32 cellular contexts compared by ENCODE assay signal in the genomic region with DNA sequence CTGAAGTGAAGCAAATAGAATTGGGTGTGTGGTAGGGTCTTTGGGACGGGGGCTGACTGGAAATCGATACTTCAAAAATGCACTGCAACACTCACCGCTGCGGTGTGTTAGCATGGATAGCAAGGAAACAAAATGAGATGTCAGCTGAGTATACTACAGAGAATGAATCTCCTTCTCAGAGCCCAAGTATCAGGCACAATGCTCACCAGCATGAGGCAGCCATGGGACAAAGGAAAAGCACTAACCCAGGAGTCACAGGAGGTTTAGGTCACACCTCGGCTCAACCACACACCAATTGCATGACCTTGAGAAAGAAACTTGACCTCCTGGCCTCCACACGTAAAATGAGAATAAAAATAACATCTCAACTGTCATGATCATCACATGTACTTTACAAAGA.
"Had no signal": no experiment of that assay in that cellular context is flagged by ENCODE, and none has a peak within 500 bp of the region (broad histone marks: within the 10 kb centered on the region; RNA-seq: fewer than 3 reads in every experiment).

No MANE protein-coding gene starts in this region.

- ATAC-seq: activated naive CD4-positive, alpha-beta T cell treated with anti-CD3 and anti-CD28 coated beads, Interleukin-2, amount 50 U/mL, for 72 hours; activated T-cell treated with anti-CD3 and anti-CD28 coated beads, Interleukin-2, amount 50 U/mL, for 72 hours; esophagus mucosa; T-helper 17 cell had no signal

- H3K4me3 ChIP-seq: ascending aorta, breast epithelium, coronary artery had no signal

- H3K4me1 Mint-ChIP-seq: activated CD4-positive, alpha-beta memory T cell treated with anti-CD3 and anti-CD28 coated beads, Interleukin-2, amount 10 ng/mL, durations not matched to agents 7 days and 5 days; activated CD4-positive, alpha-beta T cell treated with anti-CD3 and anti-CD28 coated beads, Interleukin-2, amount 10 ng/mL, durations not matched to agents 7 days and 5 days; activated naive CD4-positive, alpha-beta T cell treated with anti-CD3 and anti-CD28 coated beads, Interleukin-2, amount 10 ng/mL, durations not matched to agents 7 days and 5 days; activated naive CD8-positive, alpha-beta T cell treated with anti-CD3 and anti-CD28 coated beads, Interleukin-2, amount 10 ng/mL, durations not matched to agents 7 days and 5 days; brain; central memory CD8-positive, alpha-beta T cell; T-helper 17 cell had no signal

- H3K4me1 ChIP-seq: ascending aorta, breast epithelium had no signal

- H3K27me3 Mint-ChIP-seq: activated naive CD4-positive, alpha-beta T cell treated with anti-CD3 and anti-CD28 coated beads, Interleukin-2, amount 10 ng/mL, durations not matched to agents 7 days and 5 days; brain; dendritic cell treated with granulocyte-macrophage colony-stimulating factor and Interleukin-4, amounts not matched to agents 40 ng/mL and 50 ng/mL, for 4 days had no signal

- FAIRE-seq: frontal cortex had no signal

- H3K27ac Mint-ChIP-seq: activated CD4-positive, alpha-beta memory T cell treated with anti-CD3 and anti-CD28 coated beads, Interleukin-2, amount 10 ng/mL, durations not matched to agents 7 days and 5 days; activated CD4-positive, alpha-beta T cell treated with anti-CD3 and anti-CD28 coated beads, Interleukin-2, amount 10 ng/mL, durations not matched to agents 7 days and 5 days; activated naive CD4-positive, alpha-beta T cell treated with anti-CD3 and anti-CD28 coated beads, Interleukin-2, amount 10 ng/mL, durations not matched to agents 7 days and 5 days; activated naive CD4-positive, alpha-beta T cell treated with anti-CD3 and anti-CD28 coated beads, Interleukin-2, amount 50 U/mL, for 72 hours; activated naive CD8-positive, alpha-beta T cell treated with anti-CD3 and anti-CD28 coated beads, Interleukin-2, amount 10 ng/mL, durations not matched to agents 7 days and 5 days; activated T-cell treated with anti-CD3 and anti-CD28 coated beads, Interleukin-2, amount 50 U/mL, for 24 hours; activated T-cell treated with anti-CD3 and anti-CD28 coated beads, Interleukin-2, amount 50 U/mL, for 72 hours; brain; dendritic cell treated with granulocyte-macrophage colony-stimulating factor and Interleukin-4, amounts not matched to agents 40 ng/mL and 50 ng/mL, for 4 days; endodermal cell; T-helper 17 cell; T-helper 2 cell treated with Interferon-gamma antibody and Interleukin-4, amounts not matched to agents 5 μg/mL and 100 μg/mL, for 36 hours had no signal

- H3K36me3 Mint-ChIP-seq: activated naive CD4-positive, alpha-beta T cell treated with anti-CD3 and anti-CD28 coated beads, Interleukin-2, amount 10 ng/mL, durations not matched to agents 7 days and 5 days; activated naive CD8-positive, alpha-beta T cell treated with anti-CD3 and anti-CD28 coated beads, Interleukin-2, amount 10 ng/mL, durations not matched to agents 7 days and 5 days; brain had no signal

- H3K4me3 Mint-ChIP-seq: activated CD4-positive, alpha-beta memory T cell treated with anti-CD3 and anti-CD28 coated beads, Interleukin-2, amount 10 ng/mL, durations not matched to agents 7 days and 5 days; activated CD4-positive, alpha-beta T cell treated with anti-CD3 and anti-CD28 coated beads, Interleukin-2, amount 10 ng/mL, durations not matched to agents 7 days and 5 days; activated naive CD4-positive, alpha-beta T cell treated with anti-CD3 and anti-CD28 coated beads, Interleukin-2, amount 10 ng/mL, durations not matched to agents 7 days and 5 days; activated naive CD8-positive, alpha-beta T cell treated with anti-CD3 and anti-CD28 coated beads, Interleukin-2, amount 10 ng/mL, durations not matched to agents 7 days and 5 days; activated T-cell treated with anti-CD3 and anti-CD28 coated beads, Interleukin-2, amount 50 U/mL, for 24 hours; activated T-cell treated with anti-CD3 and anti-CD28 coated beads, Interleukin-2, amount 50 U/mL, for 72 hours; brain; central memory CD8-positive, alpha-beta T cell; dendritic cell treated with granulocyte-macrophage colony-stimulating factor and Interleukin-4, amounts not matched to agents 40 ng/mL and 50 ng/mL, for 4 days; endodermal cell; T-helper 17 cell; T-helper 2 cell treated with Interferon-gamma antibody and Interleukin-4, amounts not matched to agents 5 μg/mL and 100 μg/mL, for 36 hours had no signal

- DNase-seq: activated CD4-positive, alpha-beta memory T cell treated with anti-CD3 and anti-CD28 coated beads, Interleukin-2, amount 10 ng/mL, durations not matched to agents 7 days and 5 days; activated CD4-positive, alpha-beta T cell treated with anti-CD3 and anti-CD28 coated beads for 1 hour; activated CD4-positive, alpha-beta T cell treated with anti-CD3 and anti-CD28 coated beads for 4 hours; activated CD4-positive, alpha-beta T cell treated with anti-CD3 and anti-CD28 coated beads, Interleukin-2, amount 10 ng/mL, durations not matched to agents 7 days and 5 days; activated CD4-positive, alpha-beta T cell treated with anti-CD3 and anti-CD28 coated beads, Interleukin-2, amount 50 U/mL, for 4 hours; activated CD4-positive, CD25-positive, alpha-beta regulatory T cell; activated CD8-positive, alpha-beta memory T cell treated with anti-CD3 and anti-CD28 coated beads, Interleukin-2, amount 50 U/mL, for 48 hours; activated gamma-delta T cell; activated naive CD4-positive, alpha-beta T cell; activated naive CD4-positive, alpha-beta T cell treated with anti-CD3 and anti-CD28 coated beads, Interleukin-2, amount 10 ng/mL, durations not matched to agents 7 days and 5 days; activated naive CD8-positive, alpha-beta T cell treated with anti-CD3 and anti-CD28 coated beads, Interleukin-2, amount 10 ng/mL, durations not matched to agents 7 days and 5 days; activated T-cell treated with anti-CD3 and anti-CD28 coated beads for 4 hours; activated T-cell treated with anti-CD3 and anti-CD28 coated beads, Interleukin-2, amount 50 U/mL, for 24 hours; activated T-cell treated with anti-CD3 and anti-CD28 coated beads, Interleukin-2, amount 50 U/mL, for 72 hours; dorsolateral prefrontal cortex; effector memory CD4-positive, alpha-beta T cell; endodermal cell; foreskin fibroblast; T-helper 1 cell; T-helper 17 cell; T1000; WERI-Rb-1 had no signal

- H3K27me3 ChIP-seq: ascending aorta, breast epithelium had no signal

- H3K9me3 Mint-ChIP-seq: activated CD4-positive, alpha-beta memory T cell treated with anti-CD3 and anti-CD28 coated beads, Interleukin-2, amount 10 ng/mL, durations not matched to agents 7 days and 5 days; activated CD4-positive, alpha-beta T cell treated with anti-CD3 and anti-CD28 coated beads, Interleukin-2, amount 10 ng/mL, durations not matched to agents 7 days and 5 days; activated naive CD4-positive, alpha-beta T cell treated with anti-CD3 and anti-CD28 coated beads, Interleukin-2, amount 10 ng/mL, durations not matched to agents 7 days and 5 days; activated naive CD4-positive, alpha-beta T cell treated with anti-CD3 and anti-CD28 coated beads, Interleukin-2, amount 50 U/mL, for 72 hours; activated naive CD8-positive, alpha-beta T cell treated with anti-CD3 and anti-CD28 coated beads, Interleukin-2, amount 10 ng/mL, durations not matched to agents 7 days and 5 days; activated T-cell treated with anti-CD3 and anti-CD28 coated beads, Interleukin-2, amount 50 U/mL, for 24 hours; activated T-cell treated with anti-CD3 and anti-CD28 coated beads, Interleukin-2, amount 50 U/mL, for 72 hours; central memory CD8-positive, alpha-beta T cell; dendritic cell treated with granulocyte-macrophage colony-stimulating factor and Interleukin-4, amounts not matched to agents 40 ng/mL and 50 ng/mL, for 4 days; T-helper 2 cell treated with Interferon-gamma antibody and Interleukin-4, amounts not matched to agents 5 μg/mL and 100 μg/mL, for 36 hours had no signal

- H3K9me3 ChIP-seq: ascending aorta, breast epithelium had no signal

- H3K27ac ChIP-seq: ascending aorta, breast epithelium, coronary artery, dorsolateral prefrontal cortex, WERI-Rb-1 had no signal

- H3K36me3 ChIP-seq: ascending aorta, breast epithelium, WERI-Rb-1 had no signal
